Comparison of ENCODE assay signal across 7 cellular contexts in genomic region chr14:87745507-87746118, GRCh38.
DNase-seq lines count a peak whose midpoint lies in the region; ATAC-seq, FAIRE-seq and TF ChIP-seq lines count a peak whose summit lies in the region.

No MANE protein-coding gene starts in this region.

- TF ChIP-seq CTCF in D721Med (IDR thresholded peaks at IDR 0.05; ENCODE audit: insufficient read depth, missing control alignments), result peak; percentile 56
- TF ChIP-seq CTCF in fibroblast of the aortic adventitia (IDR thresholded peaks at IDR 0.05; ENCODE audit: insufficient read depth, low read length), result peak; percentile 76

- DNase-seq in D721Med (ENCODE audit: insufficient read length, low spot score) (no peak), OCI-M1 (lab: John Stamatoyannopoulos, UW) (peak; percentile 62), fibroblast of the aortic adventitia (ENCODE audit: low read depth) (peak; percentile 57), stromal cell of bone marrow (ENCODE audit: low read depth) (peak; percentile 10)
- no peak for DNase-seq in effector memory CD4-positive, alpha-beta T cell

- no peaks in the 10 kb centered on the region for H3K9me3 ChIP-seq in effector memory CD4-positive, alpha-beta T cell (ENCODE audit: control insufficient read depth, low read length)

- no peaks in the 10 kb centered on the region for H3K4me1 ChIP-seq in effector memory CD4-positive, alpha-beta T cell (ENCODE audit: control insufficient read depth, insufficient read depth, low read length, poor library complexity, severe bottlenecking)

- H3K36me3 ChIP-seq in effector memory CD4-positive, alpha-beta T cell (ENCODE audit: control insufficient read depth, insufficient read depth, low read length), result no peaks in the 10 kb centered on the region

- ATAC-seq in GM18867 (IDR thresholded peaks at IDR 0.05; ENCODE audit: unreplicated experiment) (peak; percentile 70), HG03159 (IDR thresholded peaks at IDR 0.05; ENCODE audit: unreplicated experiment) (peak; percentile 89)

- H3K27ac ChIP-seq in effector memory CD4-positive, alpha-beta T cell (ENCODE audit: insufficient read depth, low read length, poor library complexity, severe bottlenecking), result no peak overlapping the region

- no peak overlapping the region for H3K4me3 ChIP-seq in fibroblast of the aortic adventitia (ENCODE audit: low read depth, low read length)
- H3K4me3 ChIP-seq in effector memory CD4-positive, alpha-beta T cell (ENCODE audit: insufficient read depth, low read depth, low read length, poor library complexity, severe bottlenecking), result no peak overlapping the region

- FAIRE-seq in D721Med (lab: Jason Lieb, UNC), result no peak

- no peaks in the 10 kb centered on the region for H3K27me3 ChIP-seq in effector memory CD4-positive, alpha-beta T cell (replicated peaks; ENCODE audit: control insufficient read depth, insufficient read depth, low read length, poor library complexity, severe bottlenecking)

Comparison
In these comparisons a context has a peak if more than half of its experiments do, and no peak if none do; other contexts are left out.
1. DNase-seq: peak in OCI-M1 (single experiment), fibroblast of the aortic adventitia (single experiment) and stromal cell of bone marrow (single experiment); none in D721Med (single experiment) and effector memory CD4-positive, alpha-beta T cell (0 of 3).